ENCODE assay signal across 22 cellular contexts in the genomic region with DNA sequence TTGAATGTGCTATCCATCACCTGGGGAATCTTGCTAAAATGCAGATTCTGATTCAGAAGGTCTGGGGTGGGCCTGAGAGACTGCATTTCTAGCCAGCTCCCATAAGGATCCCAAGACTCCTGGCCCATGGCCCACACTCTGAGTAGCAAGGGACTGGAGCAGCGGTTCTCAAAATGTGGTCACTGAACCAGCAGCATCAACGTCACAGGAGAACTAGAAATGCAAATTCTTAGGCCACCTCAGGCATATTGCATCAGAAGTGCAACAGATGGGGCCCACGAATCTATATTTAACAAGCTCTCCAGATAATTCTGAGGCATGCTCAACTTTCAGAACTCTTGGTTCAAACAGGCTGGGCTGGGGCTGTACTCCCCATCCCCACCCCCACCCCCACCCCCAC.
"Had no signal": no experiment of that assay in that cellular context is flagged by ENCODE, and none has a peak within 500 bp of the region (broad histone marks: within the 10 kb centered on the region; RNA-seq: fewer than 3 reads in every experiment).

No MANE protein-coding gene starts in this region.

- H3K27ac Mint-ChIP-seq: activated naive CD4-positive, alpha-beta T cell treated with anti-CD3 and anti-CD28 coated beads, Interleukin-2, amount 50 U/mL, for 24 hours; dendritic cell treated with granulocyte-macrophage colony-stimulating factor and Interleukin-4, amounts not matched to agents 40 ng/mL and 50 ng/mL, for 4 days; naive B cell; stimulated activated naive CD8-positive, alpha-beta T cell treated with anti-CD3 and anti-CD28 coated beads, Interleukin-15, Interleukin-2, amounts not matched to agents 100 ng/mL and 50 ng/mL, for 24 hours had no signal

- H3K9me3 Mint-ChIP-seq: activated naive CD4-positive, alpha-beta T cell treated with anti-CD3 and anti-CD28 coated beads, Interleukin-2, amount 50 U/mL, for 24 hours; dendritic cell treated with granulocyte-macrophage colony-stimulating factor and Interleukin-4, amounts not matched to agents 40 ng/mL and 50 ng/mL, for 4 days; stimulated activated naive CD8-positive, alpha-beta T cell treated with anti-CD3 and anti-CD28 coated beads, Interleukin-15, Interleukin-2, amounts not matched to agents 100 ng/mL and 50 ng/mL, for 24 hours had no signal

- H3K4me3 ChIP-seq: body of pancreas, cardiac muscle cell, lower lobe of right lung, right lobe of liver, skin epidermis, thyroid gland had no signal

- H3K4me3 Mint-ChIP-seq: activated naive CD4-positive, alpha-beta T cell treated with anti-CD3 and anti-CD28 coated beads, Interleukin-2, amount 50 U/mL, for 24 hours; dendritic cell treated with granulocyte-macrophage colony-stimulating factor and Interleukin-4, amounts not matched to agents 40 ng/mL and 50 ng/mL, for 4 days; naive B cell; stimulated activated naive CD8-positive, alpha-beta T cell treated with anti-CD3 and anti-CD28 coated beads, Interleukin-15, Interleukin-2, amounts not matched to agents 100 ng/mL and 50 ng/mL, for 24 hours had no signal

- H3K27ac ChIP-seq: body of pancreas, cardiac muscle cell, foreskin keratinocyte, lower lobe of right lung, right lobe of liver, skin epidermis, thyroid gland, WERI-Rb-1 had no signal

- H3K27me3 Mint-ChIP-seq: activated naive CD4-positive, alpha-beta T cell treated with anti-CD3 and anti-CD28 coated beads, Interleukin-2, amount 50 U/mL, for 24 hours; dendritic cell treated with granulocyte-macrophage colony-stimulating factor and Interleukin-4, amounts not matched to agents 40 ng/mL and 50 ng/mL, for 4 days; naive B cell; stimulated activated naive CD8-positive, alpha-beta T cell treated with anti-CD3 and anti-CD28 coated beads, Interleukin-15, Interleukin-2, amounts not matched to agents 100 ng/mL and 50 ng/mL, for 24 hours had no signal

- H3K36me3 Mint-ChIP-seq: activated naive CD4-positive, alpha-beta T cell treated with anti-CD3 and anti-CD28 coated beads, Interleukin-2, amount 50 U/mL, for 24 hours; naive B cell had no signal

- H3K4me1 Mint-ChIP-seq: activated naive CD4-positive, alpha-beta T cell treated with anti-CD3 and anti-CD28 coated beads, Interleukin-2, amount 50 U/mL, for 24 hours had no signal

- DNase-seq: activated CD4-positive, alpha-beta T cell treated with anti-CD3 and anti-CD28 coated beads for 1 hour; activated gamma-delta T cell treated with Interleukin-2 at 50 U/mL for 16 hours; activated T-cell treated with anti-CD3 and anti-CD28 coated beads, Interleukin-2, amount 50 U/mL, for 1 hour; anterior cingulate cortex; body of pancreas; effector CD4-positive, alpha-beta T cell; foreskin keratinocyte; kidney; lower lobe of right lung; mesendoderm; naive B cell; occipital lobe; right lobe of liver; stimulated activated CD4-positive, alpha-beta T cell treated with anti-CD3 and anti-CD28 coated beads, Interleukin-1b, Interleukin-23, amount 100 ng/mL, for 48 hours; substantia nigra; thyroid gland; WERI-Rb-1 had no signal

- H3K9me3 ChIP-seq: body of pancreas, lower lobe of right lung, right lobe of liver, thyroid gland had no signal

- H3K27me3 ChIP-seq: body of pancreas, cardiac muscle cell, right lobe of liver, thyroid gland had no signal

- ATAC-seq: body of pancreas, foreskin keratinocyte, lower lobe of right lung, right lobe of liver had no signal

- H3K36me3 ChIP-seq: cardiac muscle cell, right lobe of liver, WERI-Rb-1 had no signal

- H3K4me1 ChIP-seq: body of pancreas, foreskin keratinocyte, lower lobe of right lung, right lobe of liver, thyroid gland had no signal
